ENCODE assay signal across 8 cellular contexts in the genomic region with DNA sequence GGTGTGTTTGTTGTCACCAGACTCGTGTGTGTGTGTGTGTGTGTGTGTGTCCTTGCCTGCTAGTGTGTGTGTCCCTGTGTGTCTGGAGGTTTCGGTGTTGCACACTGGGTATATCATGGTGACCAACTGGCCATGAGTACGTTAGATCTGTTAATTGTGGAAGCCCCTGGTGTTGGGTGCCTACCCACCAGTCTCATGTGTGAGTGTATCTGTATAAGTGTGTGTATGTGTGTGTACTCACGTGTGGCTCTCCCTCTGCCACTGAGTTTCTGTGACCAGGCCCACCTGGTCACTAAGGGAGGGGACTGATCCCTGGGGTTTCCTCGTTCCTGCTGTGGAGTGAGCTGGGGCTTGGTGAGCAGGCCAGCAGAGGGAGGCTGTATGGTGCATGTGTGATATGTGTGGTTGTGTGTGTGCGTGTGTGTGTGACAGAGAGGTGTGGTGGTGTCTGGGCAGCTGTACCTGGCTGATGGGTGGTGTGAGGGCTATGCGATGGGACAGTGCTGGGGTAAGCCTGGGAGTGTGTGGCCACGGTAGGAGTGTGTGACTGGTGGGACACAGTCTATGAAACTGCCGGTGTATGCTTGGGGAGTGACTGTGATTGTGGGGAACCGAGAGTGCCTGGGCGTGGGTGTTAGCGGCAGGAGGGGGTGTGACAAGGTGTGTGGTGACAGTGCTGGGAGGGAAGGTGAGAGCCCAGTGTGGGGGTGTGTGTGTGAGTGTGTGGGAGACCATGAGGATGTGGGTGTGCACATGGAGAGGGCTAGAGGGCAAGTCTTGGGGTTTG. TPM values are rescaled to one million over a fixed set of nuclear protein-coding genes. Genes with fewer than 3 reads are reported as not detected.
A peak's percentile ranks its signal among the peaks of the same experiment; 100 is the strongest.
DNase-seq lines count a peak whose midpoint lies in the region; ATAC-seq lines count a peak whose summit lies in the region.

No MANE protein-coding gene starts in this region.

- H3K9me3 ChIP-seq in CD8-positive, alpha-beta memory T cell (ENCODE audit: low read length): no peaks in the 10 kb centered on the region
- H3K9me3 ChIP-seq in skeletal muscle satellite cell (replicated peaks; ENCODE audit: low read length): no peaks in the 10 kb centered on the region

- peaks cover 25% of the 10 kb centered on the region for H3K4me1 ChIP-seq in CD8-positive, alpha-beta memory T cell (ENCODE audit: insufficient read depth, low read length)
- H3K4me1 ChIP-seq in skeletal muscle satellite cell (ENCODE audit: control insufficient read depth, insufficient read depth, low read length): peaks cover 38% of the 10 kb centered on the region

- peak overlapping the region; percentile 82 to 97 (median 89) for H3K4me3 Mint-ChIP-seq in CD8-positive, alpha-beta memory T cell
- peak overlapping the region; percentile 77 for H3K4me3 Mint-ChIP-seq in activated CD4-positive, alpha-beta memory T cell treated with anti-CD3 and anti-CD28 coated beads for 36 hours

- peak overlapping the region; percentile 88 for H3K9ac ChIP-seq in skeletal muscle satellite cell (ENCODE audit: low read depth, low read length)

- no peaks in the 10 kb centered on the region for H3K9me3 Mint-ChIP-seq in CD8-positive, alpha-beta memory T cell
- no peaks in the 10 kb centered on the region for H3K9me3 Mint-ChIP-seq in activated CD4-positive, alpha-beta memory T cell treated with anti-CD3 and anti-CD28 coated beads for 36 hours

- CTCF ChIA-PET in CD8-positive, alpha-beta memory T cell (lab: Charles Lee): interaction anchor here (0.7 to 4.2 kb wide), 3 partner anchors 27 to 33 kb away, joined by 3 to 16 read pairs (median 3); no protein-coding TSS in a partner anchor
- CTCF ChIA-PET in activated CD4-positive, alpha-beta memory T cell treated with anti-CD3 and anti-CD28 coated beads for 36 hours (lab: Charles Lee): interaction anchor here (2.5 kb wide), 1 partner anchor 34 kb away, joined by 9 read pairs; no protein-coding TSS in a partner anchor

- POLR2A ChIA-PET in CD8-positive, alpha-beta memory T cell (lab: Charles Lee): interaction anchor here (0.6 kb wide), 1 partner anchor 8 kb away, joined by 3 read pairs; no protein-coding TSS in a partner anchor
- POLR2A ChIA-PET in activated CD4-positive, alpha-beta memory T cell treated with anti-CD3 and anti-CD28 coated beads for 36 hours (lab: Charles Lee): no interaction called here

- H3K4me3 ChIP-seq in CD8-positive, alpha-beta memory T cell (ENCODE audit: low read length): peak overlapping the region; percentile 74
- H3K4me3 ChIP-seq in skeletal muscle satellite cell (ENCODE audit: low read length): peak overlapping the region; percentile 99

- peak; percentile 41 to 85 (median 59) for DNase-seq in CD8-positive, alpha-beta memory T cell
- peak; percentile 53 for DNase-seq in activated CD4-positive, alpha-beta memory T cell treated with anti-CD3 and anti-CD28 coated beads for 36 hours
- DNase-seq in epithelial cell of prostate (ENCODE audit: low read depth, low spot score) (no peak), DMS79 (lab: John Stamatoyannopoulos, UW) (no peak), NCI-H446 (lab: John Stamatoyannopoulos, UW) (no peak), NCI-H1105 (lab: John Stamatoyannopoulos, UW) (no peak)

- H3K27me3 ChIP-seq in CD8-positive, alpha-beta memory T cell (ENCODE audit: insufficient read depth, low read length, poor library complexity, severe bottlenecking): no peaks in the 10 kb centered on the region
- no peaks in the 10 kb centered on the region for H3K27me3 ChIP-seq in skeletal muscle satellite cell (ENCODE audit: control insufficient read depth, insufficient read depth, low read length)

- H3K27ac Mint-ChIP-seq in CD8-positive, alpha-beta memory T cell: peak overlapping the region; percentile 76 to 95 (median 92)
- peak overlapping the region; percentile 14 for H3K27ac Mint-ChIP-seq in activated CD4-positive, alpha-beta memory T cell treated with anti-CD3 and anti-CD28 coated beads for 36 hours

- intact Hi-C loops in activated CD4-positive, alpha-beta memory T cell treated with anti-CD3 and anti-CD28 coated beads for 36 hours (cut with micrococcal nuclease): loop anchor here (2.0 to 5.0 kb wide), 2 partner anchors 48 to 94 kb away; a partner anchor contains a TSS

- ATAC-seq in HG02623 (IDR thresholded peaks at IDR 0.05; ENCODE audit: unreplicated experiment): peak; percentile 19

- H3K27ac ChIP-seq in CD8-positive, alpha-beta memory T cell (ENCODE audit: low read depth, low read length): peak overlapping the region; percentile 43
- peak overlapping the region; percentile 62 for H3K27ac ChIP-seq in epithelial cell of prostate

- peaks cover 0 to 13% (median 0%) of the 10 kb centered on the region in 3 donors for H3K36me3 Mint-ChIP-seq in CD8-positive, alpha-beta memory T cell
- no peaks in the 10 kb centered on the region for H3K36me3 Mint-ChIP-seq in activated CD4-positive, alpha-beta memory T cell treated with anti-CD3 and anti-CD28 coated beads for 36 hours

- no peaks in the 10 kb centered on the region for H3K36me3 ChIP-seq in CD8-positive, alpha-beta memory T cell (ENCODE audit: insufficient read depth, low read length)
- no peaks in the 10 kb centered on the region for H3K36me3 ChIP-seq in skeletal muscle satellite cell (ENCODE audit: insufficient read depth, low read length)

- peaks cover 0 to 4% of the 10 kb centered on the region in 2 donors for H3K27me3 Mint-ChIP-seq in CD8-positive, alpha-beta memory T cell
- H3K27me3 Mint-ChIP-seq in activated CD4-positive, alpha-beta memory T cell treated with anti-CD3 and anti-CD28 coated beads for 36 hours: peaks cover 4% of the 10 kb centered on the region

- peaks cover 33 to 40% (median 37%) of the 10 kb centered on the region in 3 donors for H3K4me1 Mint-ChIP-seq in CD8-positive, alpha-beta memory T cell
- H3K4me1 Mint-ChIP-seq in activated CD4-positive, alpha-beta memory T cell treated with anti-CD3 and anti-CD28 coated beads for 36 hours (ENCODE audit: low read depth): peaks cover 25% of the 10 kb centered on the region

- peak overlapping the region; percentile 83 for H3K4me2 ChIP-seq in skeletal muscle satellite cell (ENCODE audit: low read length)

RNA-seq across cellular contexts. Expression of a gene that starts 1.9 kb away (rescaled TPM):
- 10 to 100 TPM; 27.2 to 27.3 TPM for total RNA-seq in CD8-positive, alpha-beta memory T cell
- 27.3 TPM for polyA plus RNA-seq in CD8-positive, alpha-beta memory T cell
- 10 to 100 TPM; 23.8 to 25.9 TPM for total RNA-seq in activated CD4-positive, alpha-beta memory T cell treated with anti-CD3 and anti-CD28 coated beads for 36 hours
- 3.5 and 3.7 TPM in 2 replicates for total RNA-seq in skeletal muscle satellite cell (2012; rRNA removed)

RNA-seq across cellular contexts. Expression of a gene that starts 32.6 kb away (rescaled TPM):
- 10 to 100 TPM; 52.7 to 58.5 TPM for total RNA-seq in CD8-positive, alpha-beta memory T cell
- polyA plus RNA-seq in CD8-positive, alpha-beta memory T cell: 31.3 TPM
- 10 to 100 TPM; 35.0 to 38.2 TPM for total RNA-seq in activated CD4-positive, alpha-beta memory T cell treated with anti-CD3 and anti-CD28 coated beads for 36 hours
- total RNA-seq in skeletal muscle satellite cell (2012; rRNA removed): 17.5 and 19.2 TPM in 2 replicates

Comparison
In these comparisons a context has a peak if more than half of its experiments do, and no peak if none do; other contexts are left out.
1. DNase-seq: peak in CD8-positive, alpha-beta memory T cell (5 of 5) and activated CD4-positive, alpha-beta memory T cell treated with anti-CD3 and anti-CD28 coated beads for 36 hours (single experiment); none in epithelial cell of prostate (single experiment), DMS79 (single experiment), NCI-H446 (0 of 2) and NCI-H1105 (single experiment).